In the genomic region with DNA sequence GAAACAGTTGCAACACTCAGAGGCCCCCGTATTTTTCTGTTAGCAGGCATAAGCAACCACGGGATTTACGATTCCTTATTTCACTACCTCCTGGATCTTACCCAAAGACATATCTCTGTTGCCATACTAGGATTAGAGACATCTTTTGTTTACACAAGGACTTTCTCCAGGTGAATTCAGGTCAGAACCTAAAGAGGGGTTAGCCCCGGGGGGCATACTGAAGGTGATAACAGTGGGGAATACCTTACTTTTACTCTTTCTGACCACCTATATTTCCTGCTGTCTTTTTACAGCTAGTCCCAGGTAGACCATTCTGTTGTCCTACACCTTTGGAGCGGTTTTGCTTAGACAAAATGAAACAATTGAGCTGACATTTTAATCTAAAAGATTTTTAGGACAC, we compare ENCODE assay signal across 38 cellular contexts. TPM values are rescaled to one million over a fixed set of nuclear protein-coding genes. Genes with fewer than 3 reads are reported as not detected.
"Had no signal": no experiment of that assay in that cellular context is flagged by ENCODE, and none has a peak within 500 bp of the region (broad histone marks: within the 10 kb centered on the region; RNA-seq: fewer than 3 reads in every experiment).

No MANE protein-coding gene starts in this region.

- H3K27ac ChIP-seq: ascending aorta, cardiac muscle cell, VCaP had no signal

- DNase-seq: activated CD4-positive, alpha-beta memory T cell treated with anti-CD3 and anti-CD28 coated beads, Interleukin-2, amount 10 ng/mL, durations not matched to agents 7 days and 5 days; activated CD4-positive, alpha-beta T cell treated with anti-CD3 and anti-CD28 coated beads for 1 hour; activated CD4-positive, alpha-beta T cell treated with anti-CD3 and anti-CD28 coated beads for 36 hours; activated CD4-positive, alpha-beta T cell treated with anti-CD3 and anti-CD28 coated beads for 48 hours; activated CD4-positive, alpha-beta T cell treated with anti-CD3 and anti-CD28 coated beads, Interleukin-2, amount 10 ng/mL, durations not matched to agents 7 days and 5 days; activated CD4-positive, alpha-beta T cell treated with anti-CD3 and anti-CD28 coated beads, Interleukin-2, amount 50 U/mL, for 48 hours; activated CD4-positive, CD25-positive, alpha-beta regulatory T cell; activated CD8-positive, alpha-beta memory T cell treated with anti-CD3 and anti-CD28 coated beads for 24 hours; activated CD8-positive, alpha-beta memory T cell treated with anti-CD3 and anti-CD28 coated beads, Interleukin-2, amount 10 ng/mL, durations not matched to agents 7 days and 5 days; activated CD8-positive, alpha-beta memory T cell treated with anti-CD3 and anti-CD28 coated beads, Interleukin-2, amount 50 U/mL, for 48 hours; activated CD8-positive, alpha-beta T cell treated with anti-CD3 and anti-CD28 coated beads, Interleukin-2, amount 10 ng/mL, durations not matched to agents 7 days and 5 days; activated effector memory CD4-positive, alpha-beta T cell treated with Interleukin-2 at 50 U/mL for 16 hours; activated gamma-delta T cell; activated naive CD4-positive, alpha-beta T cell treated with anti-CD3 and anti-CD28 coated beads, Interleukin-2, amount 10 ng/mL, durations not matched to agents 7 days and 5 days; activated naive CD4-positive, alpha-beta T cell treated with Interleukin-2 at 50 U/mL for 16 hours; activated naive CD8-positive, alpha-beta T cell treated with anti-CD3 and anti-CD28 coated beads, Interleukin-2, amount 10 ng/mL, durations not matched to agents 7 days and 5 days; activated naive CD8-positive, alpha-beta T cell treated with anti-CD3 and anti-CD28 coated beads, Interleukin-2, amount 50 U/mL, for 24 hours; activated T-cell treated with anti-CD3 and anti-CD28 coated beads, Interleukin-2, amount 50 U/mL, for 24 hours; activated T-cell treated with anti-CD3 and anti-CD28 coated beads, Interleukin-2, amount 50 U/mL, for 48 hours; amygdala; anterior cingulate cortex; caudate nucleus; cerebellar nuclear complex; T-helper 1 cell; T-helper 2 cell; T-helper 9 cell had no signal

- H3K4me3 Mint-ChIP-seq: activated CD4-positive, alpha-beta memory T cell treated with anti-CD3 and anti-CD28 coated beads, Interleukin-2, amount 10 ng/mL, durations not matched to agents 7 days and 5 days; activated CD4-positive, alpha-beta T cell treated with anti-CD3 and anti-CD28 coated beads for 36 hours; activated CD4-positive, alpha-beta T cell treated with anti-CD3 and anti-CD28 coated beads, Interleukin-2, amount 10 ng/mL, durations not matched to agents 7 days and 5 days; activated CD8-positive, alpha-beta memory T cell treated with anti-CD3 and anti-CD28 coated beads, Interleukin-2, amount 10 ng/mL, durations not matched to agents 7 days and 5 days; activated CD8-positive, alpha-beta T cell treated with anti-CD3 and anti-CD28 coated beads, Interleukin-2, amount 10 ng/mL, durations not matched to agents 7 days and 5 days; activated naive CD4-positive, alpha-beta T cell treated with anti-CD3 and anti-CD28 coated beads, Interleukin-2, amount 10 ng/mL, durations not matched to agents 7 days and 5 days; activated naive CD4-positive, alpha-beta T cell treated with anti-CD3 and anti-CD28 coated beads, Interleukin-2, amount 50 U/mL, for 24 hours; activated naive CD8-positive, alpha-beta T cell; activated naive CD8-positive, alpha-beta T cell treated with anti-CD3 and anti-CD28 coated beads, Interleukin-2, amount 10 ng/mL, durations not matched to agents 7 days and 5 days; activated naive CD8-positive, alpha-beta T cell treated with anti-CD3 and anti-CD28 coated beads, Interleukin-2, amount 50 U/mL, for 24 hours; activated T-cell treated with anti-CD3 and anti-CD28 coated beads, Interleukin-2, amount 50 U/mL, for 24 hours; brain; central memory CD8-positive, alpha-beta T cell; T-helper 1 cell treated with Interleukin-12 subunit alpha and Interleukin-12 subunit beta and Interleukin-4 antibody, amounts not matched to agents 30 μg/mL and 1 μg/mL, for 36 hours; T-helper 2 cell treated with Interferon-gamma antibody and Interleukin-4, amounts not matched to agents 5 μg/mL and 100 μg/mL, for 36 hours had no signal

- H3K27me3 ChIP-seq: ascending aorta, cardiac muscle cell had no signal

- H3K36me3 Mint-ChIP-seq: activated CD8-positive, alpha-beta memory T cell treated with anti-CD3 and anti-CD28 coated beads, Interleukin-2, amount 10 ng/mL, durations not matched to agents 7 days and 5 days; activated naive CD4-positive, alpha-beta T cell treated with anti-CD3 and anti-CD28 coated beads, Interleukin-2, amount 10 ng/mL, durations not matched to agents 7 days and 5 days; activated naive CD4-positive, alpha-beta T cell treated with anti-CD3 and anti-CD28 coated beads, Interleukin-2, amount 50 U/mL, for 24 hours; activated naive CD8-positive, alpha-beta T cell; activated naive CD8-positive, alpha-beta T cell treated with anti-CD3 and anti-CD28 coated beads, Interleukin-2, amount 10 ng/mL, durations not matched to agents 7 days and 5 days; brain had no signal

- H3K4me1 ChIP-seq: ascending aorta had no signal

- H3K27me3 Mint-ChIP-seq: activated CD4-positive, alpha-beta memory T cell treated with anti-CD3 and anti-CD28 coated beads, Interleukin-2, amount 10 ng/mL, durations not matched to agents 7 days and 5 days; activated CD4-positive, alpha-beta T cell treated with anti-CD3 and anti-CD28 coated beads for 36 hours; activated CD4-positive, alpha-beta T cell treated with anti-CD3 and anti-CD28 coated beads, Interleukin-2, amount 10 ng/mL, durations not matched to agents 7 days and 5 days; activated CD8-positive, alpha-beta memory T cell treated with anti-CD3 and anti-CD28 coated beads, Interleukin-2, amount 10 ng/mL, durations not matched to agents 7 days and 5 days; activated naive CD4-positive, alpha-beta T cell treated with anti-CD3 and anti-CD28 coated beads, Interleukin-2, amount 10 ng/mL, durations not matched to agents 7 days and 5 days; activated naive CD4-positive, alpha-beta T cell treated with anti-CD3 and anti-CD28 coated beads, Interleukin-2, amount 50 U/mL, for 24 hours; activated naive CD8-positive, alpha-beta T cell; activated naive CD8-positive, alpha-beta T cell treated with anti-CD3 and anti-CD28 coated beads, Interleukin-2, amount 10 ng/mL, durations not matched to agents 7 days and 5 days; activated naive CD8-positive, alpha-beta T cell treated with anti-CD3 and anti-CD28 coated beads, Interleukin-2, amount 50 U/mL, for 24 hours; activated T-cell treated with anti-CD3 and anti-CD28 coated beads, Interleukin-2, amount 50 U/mL, for 24 hours; brain; central memory CD8-positive, alpha-beta T cell had no signal

- H3K36me3 ChIP-seq: ascending aorta, cardiac muscle cell had no signal

- H3K27ac Mint-ChIP-seq: activated CD4-positive, alpha-beta memory T cell treated with anti-CD3 and anti-CD28 coated beads, Interleukin-2, amount 10 ng/mL, durations not matched to agents 7 days and 5 days; activated CD4-positive, alpha-beta T cell treated with anti-CD3 and anti-CD28 coated beads for 36 hours; activated CD4-positive, alpha-beta T cell treated with anti-CD3 and anti-CD28 coated beads, Interleukin-2, amount 10 ng/mL, durations not matched to agents 7 days and 5 days; activated CD8-positive, alpha-beta memory T cell treated with anti-CD3 and anti-CD28 coated beads, Interleukin-2, amount 10 ng/mL, durations not matched to agents 7 days and 5 days; activated CD8-positive, alpha-beta T cell treated with anti-CD3 and anti-CD28 coated beads, Interleukin-2, amount 10 ng/mL, durations not matched to agents 7 days and 5 days; activated naive CD4-positive, alpha-beta T cell treated with anti-CD3 and anti-CD28 coated beads, Interleukin-2, amount 10 ng/mL, durations not matched to agents 7 days and 5 days; activated naive CD4-positive, alpha-beta T cell treated with anti-CD3 and anti-CD28 coated beads, Interleukin-2, amount 50 U/mL, for 24 hours; activated naive CD8-positive, alpha-beta T cell; activated naive CD8-positive, alpha-beta T cell treated with anti-CD3 and anti-CD28 coated beads, Interleukin-2, amount 10 ng/mL, durations not matched to agents 7 days and 5 days; activated naive CD8-positive, alpha-beta T cell treated with anti-CD3 and anti-CD28 coated beads, Interleukin-2, amount 50 U/mL, for 24 hours; activated T-cell treated with anti-CD3 and anti-CD28 coated beads, Interleukin-2, amount 50 U/mL, for 24 hours; activated T-helper 2 cell treated with anti-CD3 and anti-CD28 coated beads, Interferon-gamma antibody, Interleukin-2, Interleukin-4, amounts not matched to agents 10 μg/mL and 5 μg/mL and 100 μg/mL, durations not matched to agents 14 hours and 24 hours and 36 hours; brain; T-helper 1 cell treated with Interleukin-12 subunit alpha and Interleukin-12 subunit beta and Interleukin-4 antibody, amounts not matched to agents 30 μg/mL and 1 μg/mL, for 36 hours; T-helper 2 cell treated with Interferon-gamma antibody and Interleukin-4, amounts not matched to agents 5 μg/mL and 100 μg/mL, for 36 hours had no signal

- ATAC-seq: activated CD4-positive, alpha-beta T cell treated with anti-CD3 and anti-CD28 coated beads for 36 hours; activated CD4-positive, CD25-positive, alpha-beta regulatory T cell treated with anti-CD3 and anti-CD28 coated beads, Interleukin-2, amount 50 U/mL, for 24 hours; activated CD8-positive, alpha-beta memory T cell treated with anti-CD3 and anti-CD28 coated beads, Interleukin-2, amount 10 ng/mL, durations not matched to agents 7 days and 5 days; activated CD8-positive, alpha-beta T cell treated with anti-CD3 and anti-CD28 coated beads, Interleukin-2, amount 10 ng/mL, durations not matched to agents 7 days and 5 days; activated naive CD8-positive, alpha-beta T cell treated with anti-CD3 and anti-CD28 coated beads, Interleukin-2, amount 50 U/mL, for 24 hours had no signal

- H3K9me3 ChIP-seq: ascending aorta had no signal

- H3K9me3 Mint-ChIP-seq: activated naive CD8-positive, alpha-beta T cell treated with anti-CD3 and anti-CD28 coated beads, Interleukin-2, amount 50 U/mL, for 24 hours; brain had no signal

- H3K4me1 Mint-ChIP-seq: activated CD4-positive, alpha-beta memory T cell treated with anti-CD3 and anti-CD28 coated beads, Interleukin-2, amount 10 ng/mL, durations not matched to agents 7 days and 5 days; activated CD4-positive, alpha-beta T cell treated with anti-CD3 and anti-CD28 coated beads for 36 hours; activated CD4-positive, alpha-beta T cell treated with anti-CD3 and anti-CD28 coated beads, Interleukin-2, amount 10 ng/mL, durations not matched to agents 7 days and 5 days; activated CD8-positive, alpha-beta memory T cell treated with anti-CD3 and anti-CD28 coated beads, Interleukin-2, amount 10 ng/mL, durations not matched to agents 7 days and 5 days; activated naive CD4-positive, alpha-beta T cell treated with anti-CD3 and anti-CD28 coated beads, Interleukin-2, amount 10 ng/mL, durations not matched to agents 7 days and 5 days; activated naive CD4-positive, alpha-beta T cell treated with anti-CD3 and anti-CD28 coated beads, Interleukin-2, amount 50 U/mL, for 24 hours; activated naive CD8-positive, alpha-beta T cell treated with anti-CD3 and anti-CD28 coated beads, Interleukin-2, amount 10 ng/mL, durations not matched to agents 7 days and 5 days; activated naive CD8-positive, alpha-beta T cell treated with anti-CD3 and anti-CD28 coated beads, Interleukin-2, amount 50 U/mL, for 24 hours; brain; central memory CD8-positive, alpha-beta T cell had no signal

- H3K4me3 ChIP-seq: ascending aorta, cardiac muscle cell had no signal

RNA-seq across cellular contexts. Expression of a gene that starts 27.9 kb away (rescaled TPM):
- total RNA-seq: activated CD4-positive, alpha-beta memory T cell treated with anti-CD3 and anti-CD28 coated beads, Interleukin-2, amount 10 ng/mL, durations not matched to agents 7 days and 5 days; activated CD4-positive, alpha-beta T cell treated with anti-CD3 and anti-CD28 coated beads for 36 hours; activated CD4-positive, alpha-beta T cell treated with anti-CD3 and anti-CD28 coated beads, Interleukin-2, amount 10 ng/mL, durations not matched to agents 7 days and 5 days; activated CD8-positive, alpha-beta memory T cell treated with anti-CD3 and anti-CD28 coated beads, Interleukin-2, amount 10 ng/mL, durations not matched to agents 7 days and 5 days; activated CD8-positive, alpha-beta T cell treated with anti-CD3 and anti-CD28 coated beads, Interleukin-2, amount 10 ng/mL, durations not matched to agents 7 days and 5 days; activated T-helper 2 cell treated with anti-CD3 and anti-CD28 coated beads, Interferon-gamma antibody, Interleukin-2, Interleukin-4, amounts not matched to agents 10 μg/mL and 5 μg/mL and 100 μg/mL, durations not matched to agents 14 hours and 24 hours and 36 hours; ascending aorta had no signal
- polyA plus RNA-seq: adipose tissue had no signal
